ENCODE assay signal across 8 cellular contexts in the genomic region with DNA sequence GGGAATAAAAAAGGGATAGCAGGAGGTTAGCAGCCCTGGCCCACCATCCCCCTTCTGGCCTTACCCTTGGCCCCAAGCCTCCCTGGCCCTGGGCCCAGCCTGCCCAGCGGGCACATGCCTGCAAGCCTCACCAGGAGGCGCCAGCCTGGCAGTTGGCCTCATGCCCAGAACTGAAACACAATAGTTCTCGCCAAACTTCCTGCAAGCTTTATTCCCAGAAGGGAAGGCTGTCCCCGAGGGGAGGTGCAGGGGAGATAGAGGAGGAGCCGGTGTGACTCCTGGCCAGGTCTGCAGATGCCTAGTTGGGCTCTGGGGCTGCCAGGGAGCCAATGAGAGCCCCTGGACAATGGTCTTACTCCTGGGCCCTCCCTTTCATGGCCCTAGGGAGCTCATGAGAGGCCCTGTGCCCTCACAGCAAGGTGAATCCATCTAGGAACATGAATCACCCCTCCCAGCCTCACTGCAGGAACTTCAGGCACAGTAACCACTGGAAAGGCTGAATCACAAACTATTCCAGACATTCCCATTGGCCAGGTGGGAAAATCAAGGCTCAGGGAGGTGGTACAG. TPM values are rescaled to one million over a fixed set of nuclear protein-coding genes. Genes with fewer than 3 reads are reported as not detected.
DNase-seq lines count a peak whose midpoint lies in the region; ATAC-seq, FAIRE-seq and TF ChIP-seq lines count a peak whose summit lies in the region.

No MANE protein-coding gene starts in this region.

- H3K4me3 Mint-ChIP-seq in T-cell: no peak overlapping the region
- no peak overlapping the region for H3K4me3 Mint-ChIP-seq in stimulated activated effector memory CD8-positive, alpha-beta T cell treated with anti-CD3 and anti-CD28 coated beads, Interleukin-12 subunit alpha, Interleukin-12 subunit beta, amount 100 ng/mL, for 72 hours

- H3K36me3 ChIP-seq in WERI-Rb-1: no peaks in the 10 kb centered on the region
- H3K36me3 ChIP-seq in heart right ventricle: no peaks in the 10 kb centered on the region

- H3K4me3 ChIP-seq in WERI-Rb-1 (ENCODE audit: low read depth, low read length) (no peak overlapping the region), heart right ventricle (no peak overlapping the region)

- POLR2A ChIA-PET in T-cell (lab: Charles Lee): no interaction called here

- H3K27ac ChIP-seq in WERI-Rb-1 (0 out of 2 replicates have a peak overlapping the region, but pooled peaks have one; percentile 10), heart right ventricle (peak overlapping the region in 9 of 10 donors; percentile 26 to 75 (median 61))

- ATAC-seq in heart right ventricle: peak; percentile 83 to 95 (median 90)
- ATAC-seq in T-cell (replicated peaks in 1 of 4): no peak
- ATAC-seq in stimulated activated effector memory CD8-positive, alpha-beta T cell treated with anti-CD3 and anti-CD28 coated beads, Interleukin-12 subunit alpha, Interleukin-12 subunit beta, amount 100 ng/mL, for 72 hours: no peak

- H3K9me3 ChIP-seq in WERI-Rb-1 (ENCODE audit: severe bottlenecking) (no peaks in the 10 kb centered on the region), heart right ventricle (no peaks in the 10 kb centered on the region)

- no peaks in the 10 kb centered on the region for H3K36me3 Mint-ChIP-seq in T-cell
- H3K36me3 Mint-ChIP-seq in stimulated activated effector memory CD8-positive, alpha-beta T cell treated with anti-CD3 and anti-CD28 coated beads, Interleukin-12 subunit alpha, Interleukin-12 subunit beta, amount 100 ng/mL, for 72 hours: no peaks in the 10 kb centered on the region

- CTCF ChIA-PET in T-cell (lab: Charles Lee): no interaction called here

- WGBS in heart right ventricle, 2 donors: 9 to 12% methylated on average over 5 of the region's 5 CpGs

- no peak for DNase-seq in D721Med (ENCODE audit: insufficient read length, low spot score)
- DNase-seq in NCI-H146 treated with DMSO at 0.1 percent for 48 hours (lab: John Stamatoyannopoulos, UW; ENCODE audit: unreplicated experiment): peak; percentile 85
- no peak for DNase-seq in WERI-Rb-1
- peak; percentile 88 to 91 for DNase-seq in heart right ventricle
- DNase-seq in smooth muscle cell of the brain vasculature (ENCODE audit: low read depth, low spot score): peak; percentile 80
- DNase-seq in NOMO-1 (lab: John Stamatoyannopoulos, UW; ENCODE audit: unreplicated experiment in 2 of 2): no peak
- no peak for DNase-seq in T-cell
- DNase-seq in stimulated activated effector memory CD8-positive, alpha-beta T cell treated with anti-CD3 and anti-CD28 coated beads, Interleukin-12 subunit alpha, Interleukin-12 subunit beta, amount 100 ng/mL, for 72 hours (ENCODE audit: low spot score in 2 of 2): no peak

- peaks cover 30 to 37% of the 10 kb centered on the region in 2 donors for H3K27me3 Mint-ChIP-seq in T-cell

- peaks cover 23 to 43% (median 39%) of the 10 kb centered on the region in 9 donors for H3K4me1 ChIP-seq in heart right ventricle

- peaks cover 6 to 7% (median 7%) of the 10 kb centered on the region in 3 donors for H3K4me1 Mint-ChIP-seq in T-cell
- peaks cover 7% of the 10 kb centered on the region for H3K4me1 Mint-ChIP-seq in stimulated activated effector memory CD8-positive, alpha-beta T cell treated with anti-CD3 and anti-CD28 coated beads, Interleukin-12 subunit alpha, Interleukin-12 subunit beta, amount 100 ng/mL, for 72 hours

- H3K27me3 ChIP-seq in WERI-Rb-1 (ENCODE audit: insufficient read depth, low read depth, severe bottlenecking): no peaks in the 10 kb centered on the region
- H3K27me3 ChIP-seq in heart right ventricle: peaks cover 0 to 7% (median 0%) of the 10 kb centered on the region in 7 donors

- intact Hi-C loops in heart right ventricle (cut with DNase I): loop anchor here in 5 of 10 donors (5.0 to 10.0 kb wide), 5 partner anchors 85 to 115 kb away; partner anchors contain the start of gene ISLR2 (in 1 of the 5)

- no peak for FAIRE-seq in D721Med (lab: Jason Lieb, UNC)

- H3K27ac Mint-ChIP-seq in T-cell: no peak overlapping the region
- no peak overlapping the region for H3K27ac Mint-ChIP-seq in stimulated activated effector memory CD8-positive, alpha-beta T cell treated with anti-CD3 and anti-CD28 coated beads, Interleukin-12 subunit alpha, Interleukin-12 subunit beta, amount 100 ng/mL, for 72 hours

- peak; percentile 45 for TF ChIP-seq CTCF in D721Med (IDR thresholded peaks at IDR 0.05; ENCODE audit: insufficient read depth, missing control alignments)
- TF ChIP-seq CTCF in WERI-Rb-1 (IDR thresholded peaks at IDR 0.05; ENCODE audit: low read depth, low read length): peak; percentile 11; the same call in 1 of the 2 replicates
- peak in 8 of 9 donors; percentile 29 to 70 (median 52) for TF ChIP-seq CTCF in heart right ventricle (IDR thresholded peaks at IDR 0.05)

- no peaks in the 10 kb centered on the region for H3K9me3 Mint-ChIP-seq in T-cell
- no peaks in the 10 kb centered on the region for H3K9me3 Mint-ChIP-seq in stimulated activated effector memory CD8-positive, alpha-beta T cell treated with anti-CD3 and anti-CD28 coated beads, Interleukin-12 subunit alpha, Interleukin-12 subunit beta, amount 100 ng/mL, for 72 hours

RNA-seq across cellular contexts. Expression of gene CCDC33, which starts 4.0 kb away (rescaled TPM):
- total RNA-seq in heart right ventricle: not detected
- not detected for polyA plus RNA-seq in heart right ventricle
- not detected for total RNA-seq in T-cell

RNA-seq across cellular contexts. Expression of gene STRA6, which starts 37.5 kb away (rescaled TPM):
- total RNA-seq in heart right ventricle (under 1 TPM in 2 of 10 donors, not detected in 8; 0.13 to 0.21 TPM), T-cell (not detected)
- under 1 TPM; 0.03 to 0.15 TPM for polyA plus RNA-seq in heart right ventricle

Comparison
In these comparisons a context has a peak if more than half of its experiments do, and no peak if none do; other contexts are left out.
1. DNase-seq: peak in NCI-H146 treated with DMSO at 0.1 percent for 48 hours (single experiment), heart right ventricle (2 of 2) and smooth muscle cell of the brain vasculature (single experiment); none in D721Med (single experiment), WERI-Rb-1 (single experiment), NOMO-1 (0 of 2), T-cell (0 of 34) and stimulated activated effector memory CD8-positive, alpha-beta T cell treated with anti-CD3 and anti-CD28 coated beads, Interleukin-12 subunit alpha, Interleukin-12 subunit beta, amount 100 ng/mL, for 72 hours (0 of 2).
2. ATAC-seq: peak in heart right ventricle (8 of 8); none in T-cell (0 of 4) and stimulated activated effector memory CD8-positive, alpha-beta T cell treated with anti-CD3 and anti-CD28 coated beads, Interleukin-12 subunit alpha, Interleukin-12 subunit beta, amount 100 ng/mL, for 72 hours (single experiment).
3. Peak in every context shown above with its lines, with median percentiles within 50 percentile points of each other: CTCF ChIP-seq.